Comparison of ENCODE assay signal across 10 cellular contexts in genomic region chr3:184688251-184688851, GRCh38. TPM values are rescaled to one million over a fixed set of nuclear protein-coding genes. Genes with fewer than 3 reads are reported as not detected.
DNase-seq lines count a peak whose midpoint lies in the region; ATAC-seq and TF ChIP-seq lines count a peak whose summit lies in the region.
"Had no signal": no experiment of that assay in that cellular context is flagged by ENCODE, and none has a peak within 500 bp of the region (broad histone marks: within the 10 kb centered on the region; RNA-seq: fewer than 3 reads in every experiment).

No MANE protein-coding gene starts in this region.

- no peaks in the 10 kb centered on the region for H3K27me3 Mint-ChIP-seq in mesothelial cell of epicardium (ENCODE audit: low read depth)
- no peaks in the 10 kb centered on the region for H3K27me3 Mint-ChIP-seq in activated naive CD8-positive, alpha-beta T cell treated with anti-CD3 and anti-CD28 coated beads for 36 hours
- peaks cover 18% of the 10 kb centered on the region for H3K27me3 Mint-ChIP-seq in activated T-helper 1 cell treated with anti-CD3 and anti-CD28 coated beads, Interleukin-12 subunit alpha, Interleukin-12 subunit beta, Interleukin-2, Interleukin-4 antibody, amounts not matched to agents 30 ng/mL and 10 ng/mL and 1 ng/mL, durations not matched to agents 14 hours and 24 hours and 36 hours (ENCODE audit: insufficient read depth)

- intact Hi-C loops in Right ventricle myocardium inferior (cut with DNase I), result no loop called here
- intact Hi-C loops in cardiac septum (cut with DNase I), result no loop called here
- intact Hi-C loops in colonic mucosa (cut with DNase I), result no loop called here
- intact Hi-C loops in activated T-helper 1 cell treated with anti-CD3 and anti-CD28 coated beads, Interleukin-12 subunit alpha, Interleukin-12 subunit beta, Interleukin-2, Interleukin-4 antibody, amounts not matched to agents 30 ng/mL and 10 ng/mL and 1 ng/mL, durations not matched to agents 14 hours and 24 hours and 36 hours (cut with micrococcal nuclease), result no loop called here

- DNase-seq in Right ventricle myocardium inferior (ENCODE audit: missing footprints) (no peak), cardiac septum (ENCODE audit: low spot score) (no peak), colonic mucosa (no peak), mesothelial cell of epicardium (ENCODE audit: low spot score in 2 of 2, unreplicated experiment in 2 of 2) (no peak)
- DNase-seq in activated naive CD8-positive, alpha-beta T cell treated with anti-CD3 and anti-CD28 coated beads for 36 hours, result no peak
- DNase-seq in activated T-helper 1 cell treated with anti-CD3 and anti-CD28 coated beads, Interleukin-12 subunit alpha, Interleukin-12 subunit beta, Interleukin-2, Interleukin-4 antibody, amounts not matched to agents 30 ng/mL and 10 ng/mL and 1 ng/mL, durations not matched to agents 14 hours and 24 hours and 36 hours (ENCODE audit: low spot score), result no peak
- DNase-seq: NCI-H2081 had no signal

- H3K27ac ChIP-seq in colonic mucosa, result peak overlapping the region; percentile 44

- H3K4me1 ChIP-seq in colonic mucosa, result no peaks in the 10 kb centered on the region

- H3K4me3 Mint-ChIP-seq in mesothelial cell of epicardium, result no peak overlapping the region
- H3K4me3 Mint-ChIP-seq in activated naive CD8-positive, alpha-beta T cell treated with anti-CD3 and anti-CD28 coated beads for 36 hours, result no peak overlapping the region
- no peak overlapping the region for H3K4me3 Mint-ChIP-seq in activated T-helper 1 cell treated with anti-CD3 and anti-CD28 coated beads, Interleukin-12 subunit alpha, Interleukin-12 subunit beta, Interleukin-2, Interleukin-4 antibody, amounts not matched to agents 30 ng/mL and 10 ng/mL and 1 ng/mL, durations not matched to agents 14 hours and 24 hours and 36 hours
- H3K4me3 Mint-ChIP-seq: activated naive CD8-positive, alpha-beta T cell treated with anti-CD3 and anti-CD28 coated beads, Interleukin-2, amount 50 U/mL, for 24 hours had no signal

- H3K4me1 Mint-ChIP-seq in mesothelial cell of epicardium, result peaks cover 61% of the 10 kb centered on the region
- no peaks in the 10 kb centered on the region for H3K4me1 Mint-ChIP-seq in activated naive CD8-positive, alpha-beta T cell treated with anti-CD3 and anti-CD28 coated beads for 36 hours
- H3K4me1 Mint-ChIP-seq in activated T-helper 1 cell treated with anti-CD3 and anti-CD28 coated beads, Interleukin-12 subunit alpha, Interleukin-12 subunit beta, Interleukin-2, Interleukin-4 antibody, amounts not matched to agents 30 ng/mL and 10 ng/mL and 1 ng/mL, durations not matched to agents 14 hours and 24 hours and 36 hours (ENCODE audit: low read depth), result no peaks in the 10 kb centered on the region

- H3K27ac Mint-ChIP-seq in mesothelial cell of epicardium, result peak overlapping the region; percentile 78
- H3K27ac Mint-ChIP-seq in activated naive CD8-positive, alpha-beta T cell treated with anti-CD3 and anti-CD28 coated beads for 36 hours, result no peak overlapping the region
- no peak overlapping the region for H3K27ac Mint-ChIP-seq in activated T-helper 1 cell treated with anti-CD3 and anti-CD28 coated beads, Interleukin-12 subunit alpha, Interleukin-12 subunit beta, Interleukin-2, Interleukin-4 antibody, amounts not matched to agents 30 ng/mL and 10 ng/mL and 1 ng/mL, durations not matched to agents 14 hours and 24 hours and 36 hours
- H3K27ac Mint-ChIP-seq: activated naive CD8-positive, alpha-beta T cell treated with anti-CD3 and anti-CD28 coated beads, Interleukin-2, amount 50 U/mL, for 24 hours had no signal

- ATAC-seq in Right ventricle myocardium inferior (peak; percentile 58), HG03354 (IDR thresholded peaks at IDR 0.05; ENCODE audit: poor library complexity, severe bottlenecking, unreplicated experiment) (no peak), HG03565 (IDR thresholded peaks at IDR 0.05; ENCODE audit: unreplicated experiment) (no peak)
- ATAC-seq: activated naive CD8-positive, alpha-beta T cell treated with anti-CD3 and anti-CD28 coated beads, Interleukin-2, amount 50 U/mL, for 24 hours had no signal

- no peak overlapping the region for H3K4me3 ChIP-seq in colonic mucosa

- no peaks in the 10 kb centered on the region for H3K27me3 ChIP-seq in colonic mucosa

- no peaks in the 10 kb centered on the region for H3K9me3 Mint-ChIP-seq in mesothelial cell of epicardium
- no peaks in the 10 kb centered on the region for H3K9me3 Mint-ChIP-seq in activated naive CD8-positive, alpha-beta T cell treated with anti-CD3 and anti-CD28 coated beads for 36 hours
- H3K9me3 Mint-ChIP-seq in activated T-helper 1 cell treated with anti-CD3 and anti-CD28 coated beads, Interleukin-12 subunit alpha, Interleukin-12 subunit beta, Interleukin-2, Interleukin-4 antibody, amounts not matched to agents 30 ng/mL and 10 ng/mL and 1 ng/mL, durations not matched to agents 14 hours and 24 hours and 36 hours, result no peaks in the 10 kb centered on the region
- H3K9me3 Mint-ChIP-seq: activated naive CD8-positive, alpha-beta T cell treated with anti-CD3 and anti-CD28 coated beads, Interleukin-2, amount 50 U/mL, for 24 hours had no signal

- H3K9ac ChIP-seq in colonic mucosa (ENCODE audit: low read depth in 2 of 2, low read length in 2 of 2), result no peak overlapping the region

- H3K9me3 ChIP-seq in colonic mucosa, result no peaks in the 10 kb centered on the region

- H3K36me3 Mint-ChIP-seq in mesothelial cell of epicardium, result no peaks in the 10 kb centered on the region
- no peaks in the 10 kb centered on the region for H3K36me3 Mint-ChIP-seq in activated naive CD8-positive, alpha-beta T cell treated with anti-CD3 and anti-CD28 coated beads for 36 hours
- no peaks in the 10 kb centered on the region for H3K36me3 Mint-ChIP-seq in activated T-helper 1 cell treated with anti-CD3 and anti-CD28 coated beads, Interleukin-12 subunit alpha, Interleukin-12 subunit beta, Interleukin-2, Interleukin-4 antibody, amounts not matched to agents 30 ng/mL and 10 ng/mL and 1 ng/mL, durations not matched to agents 14 hours and 24 hours and 36 hours (ENCODE audit: low read depth)

- H3K36me3 ChIP-seq in colonic mucosa, result no peaks in the 10 kb centered on the region

- no peak for TF ChIP-seq CTCF in colonic mucosa (IDR thresholded peaks at IDR 0.05)
- no peak for TF ChIP-seq CTCF in mesothelial cell of epicardium (IDR thresholded peaks at IDR 0.05; ENCODE audit: unreplicated experiment)

RNA-seq across cellular contexts. Expression of gene MAGEF1, which starts 23.5 kb away (rescaled TPM):
- total RNA-seq in Right ventricle myocardium inferior (31.3 TPM), cardiac septum (30.2 TPM), colonic mucosa (10 to 100 TPM; 28.3 to 42.6 TPM), mesothelial cell of epicardium (67.6 to 68.9 TPM (median 68.4 TPM) in 3 replicates)
- total RNA-seq in activated naive CD8-positive, alpha-beta T cell treated with anti-CD3 and anti-CD28 coated beads for 36 hours, result 10 to 100 TPM; 22.5 to 26.9 TPM
- total RNA-seq in activated T-helper 1 cell treated with anti-CD3 and anti-CD28 coated beads, Interleukin-12 subunit alpha, Interleukin-12 subunit beta, Interleukin-2, Interleukin-4 antibody, amounts not matched to agents 30 ng/mL and 10 ng/mL and 1 ng/mL, durations not matched to agents 14 hours and 24 hours and 36 hours, result 16.0 and 17.3 TPM in 2 replicates
